ENCODE assay signal across 8 cellular contexts in genomic region chr17:16568541-16569357, GRCh38. TPM values are rescaled to one million over a fixed set of nuclear protein-coding genes. Genes with fewer than 3 reads are reported as not detected.
DNase-seq lines count a peak whose midpoint lies in the region; ATAC-seq, FAIRE-seq and TF ChIP-seq lines count a peak whose summit lies in the region.

TSS of gene ZNF287 (minus strand) at chr17:16569204. CDS start at chr17:16567731, 1,473 bp downstream.

- no peaks in the 10 kb centered on the region for H3K36me3 ChIP-seq in neural progenitor cell
- peaks cover under 1 to 34% (median 18%) of the 10 kb centered on the region in 4 donors for H3K36me3 ChIP-seq in stomach

- no peak for TF ChIP-seq RAD21 in Ishikawa (IDR thresholded peaks at IDR 0.05; ENCODE audit: low read depth)

- H3K27ac ChIP-seq in foreskin keratinocyte: no peak within 1 kb of the TSS
- no peak within 1 kb of the TSS for H3K27ac ChIP-seq in neural progenitor cell
- H3K27ac ChIP-seq in stomach: peak within 1 kb of the TSS; percentile 48 to 83 (median 68)

- no peak for TF ChIP-seq POLR2A in stomach (IDR thresholded peaks at IDR 0.05)

- ATAC-seq in GM21515 (IDR thresholded peaks at IDR 0.05; ENCODE audit: unreplicated experiment) (peak; percentile 91), foreskin keratinocyte (peak; percentile 87)

- H3K27me3 Mint-ChIP-seq in neural progenitor cell (ENCODE audit: insufficient read depth, low read depth): peaks cover 14% of the 10 kb centered on the region

- no peaks in the 10 kb centered on the region for H4K20me1 ChIP-seq in neural progenitor cell (ENCODE audit: low read depth)

- peaks cover 19% of the 10 kb centered on the region for H3K9me3 Mint-ChIP-seq in neural progenitor cell

- peak within 1 kb of the TSS; percentile 98 for H2AFZ ChIP-seq in neural progenitor cell (replicated peaks)

- no peaks in the 10 kb centered on the region for H3F3A ChIP-seq in neural progenitor cell (ENCODE audit: low read depth)

- peak; percentile 94 for DNase-seq in DMS 273 (lab: John Stamatoyannopoulos, UW; ENCODE audit: unreplicated experiment)
- peak; percentile 56 for DNase-seq in RCC 7860 (ENCODE audit: low spot score)
- peak; percentile 81 to 88 (median 82) for DNase-seq in activated naive CD4-positive, alpha-beta T cell (lab: John Stamatoyannopoulos, UW)
- DNase-seq in foreskin keratinocyte: peak; percentile 52 to 70
- DNase-seq in neural progenitor cell (ENCODE audit: low spot score): peak; percentile 98
- DNase-seq in stomach: peak; percentile 96

- 2 to 5% (median 2%) methylated on average over 54 to 77 of the region's 77 CpGs for WGBS in stomach, 5 donors

- peak within 1 kb of the TSS; percentile 83 for H3K27ac Mint-ChIP-seq in neural progenitor cell

- no peak for TF ChIP-seq EP300 in Ishikawa (IDR thresholded peaks at IDR 0.05; ENCODE audit: borderline replicate concordance)
- no peak for TF ChIP-seq EP300 in stomach (IDR thresholded peaks at IDR 0.05)

- H3K4me2 ChIP-seq in neural progenitor cell: peak within 1 kb of the TSS; percentile 85

- H3K36me3 Mint-ChIP-seq in neural progenitor cell: peaks cover 28% of the 10 kb centered on the region

- peaks cover 12% of the 10 kb centered on the region for H3K4me1 Mint-ChIP-seq in neural progenitor cell

- FAIRE-seq in RCC 7860 (lab: Jason Lieb, UNC): no peak

- intact Hi-C loops in stomach (cut with DNase I; ENCODE audit: low total_unique reads): no loop called here

- no peak within 1 kb of the TSS for H3K9ac ChIP-seq in neural progenitor cell

- peak within 1 kb of the TSS; percentile 89 for H3K4me3 Mint-ChIP-seq in neural progenitor cell

- H3K79me2 ChIP-seq in neural progenitor cell (ENCODE audit: low read depth): peaks cover 8% of the 10 kb centered on the region

- TF ChIP-seq CTCF in foreskin keratinocyte (conservative IDR thresholded peaks at IDR 0.05) (no peak), neural progenitor cell (IDR thresholded peaks at IDR 0.05) (no peak), stomach (IDR thresholded peaks at IDR 0.05) (no peak)

- H3K27me3 ChIP-seq in foreskin keratinocyte: no peaks in the 10 kb centered on the region
- H3K27me3 ChIP-seq in neural progenitor cell: peaks cover 42% of the 10 kb centered on the region
- no peaks in the 10 kb centered on the region for H3K27me3 ChIP-seq in stomach

- H3K4me1 ChIP-seq in foreskin keratinocyte (no peaks in the 10 kb centered on the region), neural progenitor cell (no peaks in the 10 kb centered on the region), stomach (peaks cover 9 to 20% (median 16%) of the 10 kb centered on the region in 4 donors)

- H3K4me3 ChIP-seq in neural progenitor cell: peak within 1 kb of the TSS; percentile 61
- peak within 1 kb of the TSS; percentile 82 to 87 (median 82) for H3K4me3 ChIP-seq in stomach

- H3K9me3 ChIP-seq in neural progenitor cell (ENCODE audit: low read depth) (no peaks in the 10 kb centered on the region), stomach (no peaks in the 10 kb centered on the region)

TF ChIP-seq in Ishikawa, 13 proteins besides CTCF, POLR2A, EP300 and RAD21:
- TF ChIP-seq ZBTB7A (IDR thresholded peaks at IDR 0.05; ENCODE audit: low read depth) (no peak), CREB1 (IDR thresholded peaks at IDR 0.05; ENCODE audit: low read depth) (no peak), USF1 (IDR thresholded peaks at IDR 0.05) (no peak), EGR1 (IDR thresholded peaks at IDR 0.05) (no peak), NFIC (IDR thresholded peaks at IDR 0.05) (no peak), CEBPB (IDR thresholded peaks at IDR 0.05) (no peak), TAF1 (IDR thresholded peaks at IDR 0.05; ENCODE audit: low read depth) (no peak), YY1 (IDR thresholded peaks at IDR 0.05; ENCODE audit: low read depth) (peak; percentile 70), TEAD4 (IDR thresholded peaks at IDR 0.05) (no peak), TCF12 (IDR thresholded peaks at IDR 0.05; ENCODE audit: low read depth) (0 out of 2 replicates have a peak, but pooled peaks have one; percentile 30), FOXM1 (IDR thresholded peaks at IDR 0.05; ENCODE audit: borderline replicate concordance, low read depth) (no peak), REST (IDR thresholded peaks at IDR 0.05; ENCODE audit: low read depth) (no peak)
- TF ChIP-seq, protein P1, sequence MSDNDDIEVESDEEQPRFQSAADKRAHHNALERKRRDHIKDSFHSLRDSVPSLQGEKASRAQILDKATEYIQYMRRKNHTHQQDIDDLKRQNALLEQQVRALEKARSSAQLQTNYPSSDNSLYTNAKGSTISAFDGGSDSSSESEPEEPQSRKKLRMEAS (IDR thresholded peaks at IDR 0.05): peak; percentile 49

RNA-seq across cellular contexts. Expression of gene ZNF287, which starts in this region (rescaled TPM):
- total RNA-seq in foreskin keratinocyte (6.1 and 7.0 TPM in 2 replicates), neural progenitor cell (ENCODE audit: low replicate concordance) (8.7 and 14.5 TPM in 2 replicates), stomach (10 to 100 TPM in 1 of 5 donors, 1 to 10 TPM in 4; 3.9 to 11.7 (median 4.5) TPM)
- polyA plus RNA-seq in foreskin keratinocyte (9.1 and 10.3 TPM in 2 replicates), stomach (1 to 10 TPM; 1.8 to 2.6 (median 2.5) TPM)

Comparison
In these comparisons a context has a peak if more than half of its experiments do, and no peak if none do; other contexts are left out.
1. H3K27ac ChIP-seq: peak in stomach (5 of 5); none in foreskin keratinocyte (single experiment) and neural progenitor cell (single experiment).
2. Peak in every context shown above with its lines, with median percentiles within 50 percentile points of each other: DNase-seq.